ENCODE assay signal across 10 cellular contexts in genomic region chr20:43404880-43405279, GRCh38. TPM values are rescaled to one million over a fixed set of nuclear protein-coding genes. Genes with fewer than 3 reads are reported as not detected.
DNase-seq lines count a peak whose midpoint lies in the region; ATAC-seq, FAIRE-seq and TF ChIP-seq lines count a peak whose summit lies in the region.
"Had no signal": no experiment of that assay in that cellular context is flagged by ENCODE, and none has a peak within 500 bp of the region (broad histone marks: within the 10 kb centered on the region; RNA-seq: fewer than 3 reads in every experiment).

No MANE protein-coding gene starts in this region.

- no peak overlapping the region for H3K23ac ChIP-seq in H1 (ENCODE audit: insufficient read length)

- H3K4me2 ChIP-seq in H1 (ENCODE audit: insufficient read depth in 1 of 2, low read depth in 2 of 2, low read length in 2 of 2): no peak overlapping the region

- H2AFZ ChIP-seq in H1 (ENCODE audit: low read length): no peak overlapping the region

- no peak overlapping the region for H4K91ac ChIP-seq in H1 (replicated peaks; ENCODE audit: insufficient read length, low read length)

- 20% methylated on average over 3 of the region's 3 CpGs; no CpG with 5 or more reads in 1 of the 2 experiments for WGBS in H1 (ENCODE audit: extremely low coverage in 1 of 2, insufficient coverage in 1 of 2, insufficient read length in 1 of 2, insufficient replicate concordance in 2 of 2, low coverage in 1 of 2, low lambda C conversion rate in 2 of 2, missing lambda C conversion rate in 1 of 2), 2 experiments

- no peak overlapping the region for H3K4ac ChIP-seq in H1 (replicated peaks; ENCODE audit: insufficient read length, low read depth, low read length)

- peak; percentile 35 to 71 (median 55) for TF ChIP-seq CTCF in H1 (IDR thresholded peaks at IDR 0.05; ENCODE audit: control extremely low read depth in 1 of 3, insufficient read depth in 1 of 3, low read depth in 1 of 3, low read length in 3 of 3)

- CTCF ChIA-PET in H1 (lab: Charles Lee; ENCODE audit: partially characterized antibody): interaction anchor here (0.6 to 1.7 kb wide), 13 partner anchors 11 to 1456 kb away, joined by 3 to 10 read pairs (median 3); no protein-coding TSS in a partner anchor

- no peak overlapping the region for H2BK12ac ChIP-seq in H1 (ENCODE audit: low read depth, low read length)

- no peak overlapping the region for H3K56ac ChIP-seq in H1 (replicated peaks; ENCODE audit: insufficient read length, low read depth, low read length)

- no peaks in the 10 kb centered on the region for H3K23me2 ChIP-seq in H1 (ENCODE audit: low read depth, low read length)

- H3K79me1 ChIP-seq in H1 (ENCODE audit: low read depth, low read length): no peaks in the 10 kb centered on the region

- no peak overlapping the region for H2BK20ac ChIP-seq in H1 (ENCODE audit: low read length)

- peak; percentile 53 to 59 for TF ChIP-seq RAD21 in H1 (IDR thresholded peaks at IDR 0.05 in 1 of 2, conservative IDR thresholded peaks at IDR 0.05 in 1 of 2; ENCODE audit: low read depth in 2 of 2, low read length in 2 of 2)

- H2AK5ac ChIP-seq in H1 (ENCODE audit: low read depth, low read length): no peak overlapping the region

- POLR2A ChIA-PET in H1 (lab: Charles Lee; ENCODE audit: partially characterized antibody): no interaction called here

- ATAC-seq in stimulated activated naive CD8-positive, alpha-beta T cell treated with anti-CD3 and anti-CD28 coated beads, Interleukin-15, Interleukin-2, amounts not matched to agents 100 U/mL and 50 U/mL, for 24 hours: no peak
- ATAC-seq in HG03469 (IDR thresholded peaks at IDR 0.05; ENCODE audit: unreplicated experiment): no peak

- H2BK5ac ChIP-seq in H1 (ENCODE audit: low read depth, low read length): no peak overlapping the region

- H3K18ac ChIP-seq in H1 (ENCODE audit: extremely low read depth, low read length): no peak overlapping the region

- DNase-seq in activated naive CD4-positive, alpha-beta T cell treated with Interleukin-2 at 50 U/mL for 16 hours: peak; percentile 9
- no peak for DNase-seq in activated naive CD4-positive, alpha-beta T cell (lab: John Stamatoyannopoulos, UW)
- DNase-seq in NCI-H82 (lab: John Stamatoyannopoulos, UW) (peak; percentile 25), H1 (ENCODE audit: low read depth in 1 of 2, low spot score in 2 of 2) (peak in 1 of 2 experiments; percentile 83), SHP77 (lab: John Stamatoyannopoulos, UW) (no peak), T1000 (lab: John Stamatoyannopoulos, UW) (no peak)
- peak; percentile 54 for DNase-seq in stimulated activated naive CD8-positive, alpha-beta T cell treated with anti-CD3 and anti-CD28 coated beads, Interleukin-15, Interleukin-2, amounts not matched to agents 100 U/mL and 50 U/mL, for 24 hours
- DNase-seq: tibial artery had no signal

- H3K4me1 ChIP-seq in H1 (replicated peaks in 1 of 4; ENCODE audit: control insufficient read depth in 3 of 4, insufficient read depth in 4 of 4, low read length in 3 of 4): no peaks in the 10 kb centered on the region
- H3K4me1 ChIP-seq: tibial artery had no signal

- H3K9ac ChIP-seq in H1 (replicated peaks in 1 of 4; ENCODE audit: extremely low read depth in 1 of 4, low read depth in 3 of 4, low read length in 3 of 4): no peak overlapping the region

- no peak for TF ChIP-seq EP300 in H1 (IDR thresholded peaks at IDR 0.05; ENCODE audit: borderline replicate concordance in 1 of 2, low read depth in 2 of 2, low read length in 2 of 2)

- no peak overlapping the region for H3K4me3 ChIP-seq in H1 (ENCODE audit: extremely low read depth in 1 of 4, insufficient read depth in 2 of 4, low read depth in 3 of 4, low read length in 4 of 4)
- H3K4me3 ChIP-seq: tibial artery had no signal

- H2BK120ac ChIP-seq in H1 (replicated peaks; ENCODE audit: low read depth, low read length): no peak overlapping the region

- H2BK15ac ChIP-seq in H1 (ENCODE audit: low read length): no peak overlapping the region

- peaks cover 0 to 3% of the 10 kb centered on the region in 2 experiments; a peak in 1 of 4 replicates for H3K9me3 ChIP-seq in H1 (ENCODE audit: insufficient read depth in 2 of 2, low read depth in 1 of 2, low read length in 1 of 2)

- no peaks in the 10 kb centered on the region; a peak in 2 of 7 replicates for H3K27me3 ChIP-seq in H1 (replicated peaks in 1 of 4; ENCODE audit: control insufficient read depth in 3 of 4, extremely low read depth in 1 of 4, insufficient read depth in 3 of 4, low read length in 3 of 4)
- H3K27me3 ChIP-seq: tibial artery had no signal

- no peak overlapping the region for H4K5ac ChIP-seq in H1 (ENCODE audit: insufficient read length, low read depth, low read length)

- no peak overlapping the region for H4K8ac ChIP-seq in H1 (ENCODE audit: extremely low read depth, insufficient read depth, low read length)

- H3K36me3 ChIP-seq in H1 (ENCODE audit: control insufficient read depth in 2 of 4, insufficient read depth in 4 of 4, low read length in 3 of 4): no peaks in the 10 kb centered on the region
- H3K36me3 ChIP-seq: tibial artery had no signal

- FAIRE-seq in H1 (lab: Jason Lieb, UNC): peak; percentile 77
- FAIRE-seq: D721Med had no signal

- H3K14ac ChIP-seq in H1 (ENCODE audit: insufficient read length): no peak overlapping the region

- H4K20me1 ChIP-seq in H1 (replicated peaks in 1 of 2; ENCODE audit: control insufficient read depth in 1 of 2, insufficient read depth in 2 of 2, low read length in 2 of 2): no peaks in the 10 kb centered on the region

- H3K79me2 ChIP-seq in H1 (ENCODE audit: control insufficient read depth in 1 of 2, insufficient read depth in 2 of 2, low read length in 2 of 2): no peaks in the 10 kb centered on the region

- no peak overlapping the region for H3K27ac ChIP-seq in H1 (ENCODE audit: low read depth, low read length)
- H3K27ac ChIP-seq: tibial artery had no signal

- no peak for TF ChIP-seq POLR2A in H1 (IDR thresholded peaks at IDR 0.05; ENCODE audit: control extremely low read depth in 1 of 2, low read depth in 2 of 2, low read length in 2 of 2)

TF ChIP-seq in H1, 55 proteins besides CTCF, POLR2A, EP300 and RAD21:
- TF ChIP-seq RXRA (IDR thresholded peaks at IDR 0.05; ENCODE audit: insufficient read depth, low read depth, low read length): no peak
- TF ChIP-seq MAFK (IDR thresholded peaks at IDR 0.05; ENCODE audit: low read depth, low read length): peak; percentile 88

RNA-seq across cellular contexts. Expression of gene SRSF6, which starts 52.8 kb away (rescaled TPM):
- 165 and 171 TPM in 2 replicates for total RNA-seq in H1 (2021; fragmentation: NEBNext Ultra II Directional; extraction: Animal tissue kit (Norgen Biotek cat#: 25700))
- polyA plus RNA-seq in H1 (2011; rRNA removed): 38.5 and 48.0 TPM in 2 replicates
- polyA plus RNA-seq in H1 (2011; cell fraction: cytosol; rRNA removed): 85.2 TPM
- 72.6 TPM for polyA plus RNA-seq in H1 (2011; cell fraction: nucleus; rRNA removed)
- 94.8 to 126 TPM (median 106 TPM) in 4 replicates for polyA plus RNA-seq in H1 (2012, experiment 1 of 2)
- polyA plus RNA-seq in H1 (2012, experiment 2 of 2): 25.7 TPM
- polyA plus RNA-seq in H1 (2013, experiment 1 of 2): 103 TPM
- 96.2 TPM for polyA plus RNA-seq in H1 (2013, experiment 2 of 2)
- 103 and 125 TPM in 2 replicates for polyA minus RNA-seq in H1 (2011; rRNA and poly(A)+ RNA removed)
- 75.4 TPM for polyA minus RNA-seq in H1 (2011; cell fraction: cytosol; rRNA and poly(A)+ RNA removed)
- polyA minus RNA-seq in H1 (2011; cell fraction: nucleus; rRNA and poly(A)+ RNA removed): 91.8 TPM

Comparison
In these comparisons a context has a peak if more than half of its experiments do, and no peak if none do; other contexts are left out.
1. DNase-seq: peak in activated naive CD4-positive, alpha-beta T cell treated with Interleukin-2 at 50 U/mL for 16 hours (single experiment), NCI-H82 (single experiment) and stimulated activated naive CD8-positive, alpha-beta T cell treated with anti-CD3 and anti-CD28 coated beads, Interleukin-15, Interleukin-2, amounts not matched to agents 100 U/mL and 50 U/mL, for 24 hours (single experiment); none in activated naive CD4-positive, alpha-beta T cell (0 of 4), SHP77 (0 of 2) and T1000 (single experiment).